11 cellular contexts compared by ENCODE assay signal in genomic region chr3:30435950-30436349, GRCh38.
DNase-seq lines count a peak whose midpoint lies in the region; ATAC-seq and TF ChIP-seq lines count a peak whose summit lies in the region.
"Had no signal": no experiment of that assay in that cellular context is flagged by ENCODE, and none has a peak within 500 bp of the region (broad histone marks: within the 10 kb centered on the region; RNA-seq: fewer than 3 reads in every experiment).

No MANE protein-coding gene starts in this region.

- H3K27me3 Mint-ChIP-seq in stimulated activated naive CD8-positive, alpha-beta T cell treated with anti-CD3 and anti-CD28 coated beads, Interleukin-15, Interleukin-2, amounts not matched to agents 100 ng/mL and 50 ng/mL, for 24 hours = no peaks in the 10 kb centered on the region
- no peaks in the 10 kb centered on the region for H3K27me3 Mint-ChIP-seq in activated T-helper 2 cell treated with anti-CD3 and anti-CD28 coated beads, Interferon-gamma antibody, Interleukin-2, Interleukin-4, amounts not matched to agents 10 μg/mL and 5 μg/mL and 100 μg/mL, durations not matched to agents 14 hours and 24 hours and 36 hours (ENCODE audit: low read depth)
- H3K27me3 Mint-ChIP-seq in naive B cell = no peaks in the 10 kb centered on the region

- H3K27ac Mint-ChIP-seq in stimulated activated naive CD8-positive, alpha-beta T cell treated with anti-CD3 and anti-CD28 coated beads, Interleukin-15, Interleukin-2, amounts not matched to agents 100 ng/mL and 50 ng/mL, for 24 hours = no peak overlapping the region
- H3K27ac Mint-ChIP-seq in activated T-helper 2 cell treated with anti-CD3 and anti-CD28 coated beads, Interferon-gamma antibody, Interleukin-2, Interleukin-4, amounts not matched to agents 10 μg/mL and 5 μg/mL and 100 μg/mL, durations not matched to agents 14 hours and 24 hours and 36 hours = no peak overlapping the region
- H3K27ac Mint-ChIP-seq in naive B cell = peak overlapping the region; percentile 16 to 81 (median 69)

- peaks cover 31% of the 10 kb centered on the region for H3K4me1 Mint-ChIP-seq in stimulated activated naive CD8-positive, alpha-beta T cell treated with anti-CD3 and anti-CD28 coated beads, Interleukin-15, Interleukin-2, amounts not matched to agents 100 ng/mL and 50 ng/mL, for 24 hours (ENCODE audit: low read depth)
- H3K4me1 Mint-ChIP-seq in activated T-helper 2 cell treated with anti-CD3 and anti-CD28 coated beads, Interferon-gamma antibody, Interleukin-2, Interleukin-4, amounts not matched to agents 10 μg/mL and 5 μg/mL and 100 μg/mL, durations not matched to agents 14 hours and 24 hours and 36 hours (ENCODE audit: low read depth) = peaks cover 16% of the 10 kb centered on the region
- H3K4me1 Mint-ChIP-seq in naive B cell = peaks cover 23 to 39% (median 35%) of the 10 kb centered on the region in 3 donors

- DNase-seq in stimulated activated naive CD8-positive, alpha-beta T cell treated with anti-CD3 and anti-CD28 coated beads, Interleukin-15, Interleukin-2, amounts not matched to agents 100 U/mL and 50 U/mL, for 24 hours = no peak
- no peak for DNase-seq in activated T-helper 2 cell treated with anti-CD3 and anti-CD28 coated beads, Interferon-gamma antibody, Interleukin-2, Interleukin-4, amounts not matched to agents 10 μg/mL and 5 μg/mL and 100 μg/mL, durations not matched to agents 14 hours and 24 hours and 36 hours (ENCODE audit: low spot score)
- DNase-seq in naive B cell = peak; percentile 15
- DNase-seq in NCI-H2227 (lab: John Stamatoyannopoulos, UW; ENCODE audit: unreplicated experiment) = no peak
- DNase-seq in NCI-H510A (lab: John Stamatoyannopoulos, UW) = no peak
- DNase-seq: effector CD4-positive, alpha-beta T cell; MG63; NCI-H526 treated with DMSO at 0.1 percent for 48 hours had no signal

- intact Hi-C loops in activated T-helper 2 cell treated with anti-CD3 and anti-CD28 coated beads, Interferon-gamma antibody, Interleukin-2, Interleukin-4, amounts not matched to agents 10 μg/mL and 5 μg/mL and 100 μg/mL, durations not matched to agents 14 hours and 24 hours and 36 hours (cut with micrococcal nuclease) = no loop called here

- H3K36me3 Mint-ChIP-seq in stimulated activated naive CD8-positive, alpha-beta T cell treated with anti-CD3 and anti-CD28 coated beads, Interleukin-15, Interleukin-2, amounts not matched to agents 100 ng/mL and 50 ng/mL, for 24 hours (ENCODE audit: low read depth) = no peaks in the 10 kb centered on the region
- peaks cover 3% of the 10 kb centered on the region for H3K36me3 Mint-ChIP-seq in activated T-helper 2 cell treated with anti-CD3 and anti-CD28 coated beads, Interferon-gamma antibody, Interleukin-2, Interleukin-4, amounts not matched to agents 10 μg/mL and 5 μg/mL and 100 μg/mL, durations not matched to agents 14 hours and 24 hours and 36 hours (ENCODE audit: low read depth)
- H3K36me3 Mint-ChIP-seq in naive B cell = no peaks in the 10 kb centered on the region

- H3K9me3 Mint-ChIP-seq in stimulated activated naive CD8-positive, alpha-beta T cell treated with anti-CD3 and anti-CD28 coated beads, Interleukin-15, Interleukin-2, amounts not matched to agents 100 ng/mL and 50 ng/mL, for 24 hours = no peaks in the 10 kb centered on the region
- H3K9me3 Mint-ChIP-seq in activated T-helper 2 cell treated with anti-CD3 and anti-CD28 coated beads, Interferon-gamma antibody, Interleukin-2, Interleukin-4, amounts not matched to agents 10 μg/mL and 5 μg/mL and 100 μg/mL, durations not matched to agents 14 hours and 24 hours and 36 hours = peaks cover 5% of the 10 kb centered on the region
- H3K9me3 Mint-ChIP-seq in naive B cell = peaks cover 0 to 1% (median 0%) of the 10 kb centered on the region in 7 donors

- ATAC-seq in stimulated activated naive CD8-positive, alpha-beta T cell treated with anti-CD3 and anti-CD28 coated beads, Interleukin-15, Interleukin-2, amounts not matched to agents 100 U/mL and 50 U/mL, for 24 hours = no peak
- ATAC-seq in naive B cell (ENCODE audit: low read depth in 2 of 2) (peak; percentile 36 to 42), SK-N-SH treated with all-trans-retinoic acid at 6 μM for 48 hours (no peak), HG03095 (IDR thresholded peaks at IDR 0.05; ENCODE audit: unreplicated experiment) (no peak)

- peak overlapping the region; percentile 73 for H3K4me3 Mint-ChIP-seq in stimulated activated naive CD8-positive, alpha-beta T cell treated with anti-CD3 and anti-CD28 coated beads, Interleukin-15, Interleukin-2, amounts not matched to agents 100 ng/mL and 50 ng/mL, for 24 hours
- H3K4me3 Mint-ChIP-seq in activated T-helper 2 cell treated with anti-CD3 and anti-CD28 coated beads, Interferon-gamma antibody, Interleukin-2, Interleukin-4, amounts not matched to agents 10 μg/mL and 5 μg/mL and 100 μg/mL, durations not matched to agents 14 hours and 24 hours and 36 hours (ENCODE audit: low read depth) = peak overlapping the region; percentile 31
- H3K4me3 Mint-ChIP-seq in naive B cell = peak overlapping the region; percentile 34 to 84 (median 74)

TF ChIP-seq in SK-N-SH treated with all-trans-retinoic acid at 6 μM for 48 hours, 23 proteins besides CTCF, POLR2A, EP300 and RAD21:
- TF ChIP-seq ZNF70 (CRISPR knock-in tag; IDR thresholded peaks at IDR 0.05) = no peak
- no peak for TF ChIP-seq ZNF565 (CRISPR knock-in tag; conservative IDR thresholded peaks at IDR 0.05; ENCODE audit: low read depth)
- no peak for TF ChIP-seq OSR1 (CRISPR knock-in tag; IDR thresholded peaks at IDR 0.05)
- TF ChIP-seq ZC3H10 (CRISPR knock-in tag; IDR thresholded peaks at IDR 0.05) = no peak
- TF ChIP-seq RARB (CRISPR knock-in tag; IDR thresholded peaks at IDR 0.05) = no peak
- TF ChIP-seq, protein P1, sequence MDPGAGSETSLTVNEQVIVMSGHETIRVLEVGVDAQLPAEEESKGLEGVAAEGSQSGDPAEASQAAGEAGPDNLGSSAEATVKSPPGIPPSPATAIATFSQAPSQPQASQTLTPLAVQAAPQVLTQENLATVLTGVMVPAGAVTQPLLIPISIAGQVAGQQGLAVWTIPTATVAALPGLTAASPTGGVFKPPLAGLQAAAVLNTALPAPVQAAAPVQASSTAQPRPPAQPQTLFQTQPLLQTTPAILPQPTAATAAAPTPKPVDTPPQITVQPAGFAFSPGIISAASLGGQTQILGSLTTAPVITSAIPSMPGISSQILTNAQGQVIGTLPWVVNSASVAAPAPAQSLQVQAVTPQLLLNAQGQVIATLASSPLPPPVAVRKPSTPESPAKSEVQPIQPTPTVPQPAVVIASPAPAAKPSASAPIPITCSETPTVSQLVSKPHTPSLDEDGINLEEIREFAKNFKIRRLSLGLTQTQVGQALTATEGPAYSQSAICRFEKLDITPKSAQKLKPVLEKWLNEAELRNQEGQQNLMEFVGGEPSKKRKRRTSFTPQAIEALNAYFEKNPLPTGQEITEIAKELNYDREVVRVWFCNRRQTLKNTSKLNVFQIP (CRISPR knock-in tag; IDR thresholded peaks at IDR 0.05; ENCODE audit: borderline replicate concordance, low read depth) = no peak
- TF ChIP-seq ISL1 (CRISPR knock-in tag; IDR thresholded peaks at IDR 0.05) = no peak
- no peak for TF ChIP-seq PPARA (CRISPR knock-in tag; IDR thresholded peaks at IDR 0.05; ENCODE audit: borderline replicate concordance)
- TF ChIP-seq ZFP3 (CRISPR knock-in tag; IDR thresholded peaks at IDR 0.05) = no peak
- TF ChIP-seq, protein P2, sequence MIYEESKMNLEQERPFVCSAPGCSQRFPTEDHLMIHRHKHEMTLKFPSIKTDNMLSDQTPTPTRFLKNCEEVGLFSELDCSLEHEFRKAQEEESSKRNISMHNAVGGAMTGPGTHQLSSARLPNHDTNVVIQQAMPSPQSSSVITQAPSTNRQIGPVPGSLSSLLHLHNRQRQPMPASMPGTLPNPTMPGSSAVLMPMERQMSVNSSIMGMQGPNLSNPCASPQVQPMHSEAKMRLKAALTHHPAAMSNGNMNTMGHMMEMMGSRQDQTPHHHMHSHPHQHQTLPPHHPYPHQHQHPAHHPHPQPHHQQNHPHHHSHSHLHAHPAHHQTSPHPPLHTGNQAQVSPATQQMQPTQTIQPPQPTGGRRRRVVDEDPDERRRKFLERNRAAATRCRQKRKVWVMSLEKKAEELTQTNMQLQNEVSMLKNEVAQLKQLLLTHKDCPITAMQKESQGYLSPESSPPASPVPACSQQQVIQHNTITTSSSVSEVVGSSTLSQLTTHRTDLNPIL (CRISPR knock-in tag; IDR thresholded peaks at IDR 0.05; ENCODE audit: low read depth) = no peak
- no peak for TF ChIP-seq ZNF8 (CRISPR knock-in tag; IDR thresholded peaks at IDR 0.05)
- no peak for TF ChIP-seq CSDC2 (CRISPR knock-in tag; IDR thresholded peaks at IDR 0.05)
- TF ChIP-seq ZFP30 (CRISPR knock-in tag; IDR thresholded peaks at IDR 0.05) = no peak
- no peak for TF ChIP-seq ESRRG (CRISPR knock-in tag; IDR thresholded peaks at IDR 0.05)
- TF ChIP-seq TOX (CRISPR knock-in tag; IDR thresholded peaks at IDR 0.05; ENCODE audit: borderline replicate concordance) = no peak
- no peak for TF ChIP-seq BACH2 (CRISPR knock-in tag; IDR thresholded peaks at IDR 0.05; ENCODE audit: borderline replicate concordance)
- no peak for TF ChIP-seq TCF4 (CRISPR knock-in tag; IDR thresholded peaks at IDR 0.05; ENCODE audit: borderline replicate concordance)
- TF ChIP-seq GLIS3 (CRISPR knock-in tag; IDR thresholded peaks at IDR 0.05) = no peak

Comparison
In these comparisons a context has a peak if more than half of its experiments do, and no peak if none do; other contexts are left out.
1. H3K27ac Mint-ChIP-seq: peak in naive B cell (6 of 6); none in stimulated activated naive CD8-positive, alpha-beta T cell treated with anti-CD3 and anti-CD28 coated beads, Interleukin-15, Interleukin-2, amounts not matched to agents 100 ng/mL and 50 ng/mL, for 24 hours (single experiment) and activated T-helper 2 cell treated with anti-CD3 and anti-CD28 coated beads, Interferon-gamma antibody, Interleukin-2, Interleukin-4, amounts not matched to agents 10 μg/mL and 5 μg/mL and 100 μg/mL, durations not matched to agents 14 hours and 24 hours and 36 hours (single experiment).
2. ATAC-seq: peak in naive B cell (2 of 2); none in stimulated activated naive CD8-positive, alpha-beta T cell treated with anti-CD3 and anti-CD28 coated beads, Interleukin-15, Interleukin-2, amounts not matched to agents 100 U/mL and 50 U/mL, for 24 hours (single experiment), SK-N-SH treated with all-trans-retinoic acid at 6 μM for 48 hours (single experiment) and HG03095 (single experiment).
3. Peak in every context shown above with its lines, with median percentiles within 50 percentile points of each other: H3K4me3 Mint-ChIP-seq.